ENCODE assay signal across 19 cellular contexts in the genomic region with DNA sequence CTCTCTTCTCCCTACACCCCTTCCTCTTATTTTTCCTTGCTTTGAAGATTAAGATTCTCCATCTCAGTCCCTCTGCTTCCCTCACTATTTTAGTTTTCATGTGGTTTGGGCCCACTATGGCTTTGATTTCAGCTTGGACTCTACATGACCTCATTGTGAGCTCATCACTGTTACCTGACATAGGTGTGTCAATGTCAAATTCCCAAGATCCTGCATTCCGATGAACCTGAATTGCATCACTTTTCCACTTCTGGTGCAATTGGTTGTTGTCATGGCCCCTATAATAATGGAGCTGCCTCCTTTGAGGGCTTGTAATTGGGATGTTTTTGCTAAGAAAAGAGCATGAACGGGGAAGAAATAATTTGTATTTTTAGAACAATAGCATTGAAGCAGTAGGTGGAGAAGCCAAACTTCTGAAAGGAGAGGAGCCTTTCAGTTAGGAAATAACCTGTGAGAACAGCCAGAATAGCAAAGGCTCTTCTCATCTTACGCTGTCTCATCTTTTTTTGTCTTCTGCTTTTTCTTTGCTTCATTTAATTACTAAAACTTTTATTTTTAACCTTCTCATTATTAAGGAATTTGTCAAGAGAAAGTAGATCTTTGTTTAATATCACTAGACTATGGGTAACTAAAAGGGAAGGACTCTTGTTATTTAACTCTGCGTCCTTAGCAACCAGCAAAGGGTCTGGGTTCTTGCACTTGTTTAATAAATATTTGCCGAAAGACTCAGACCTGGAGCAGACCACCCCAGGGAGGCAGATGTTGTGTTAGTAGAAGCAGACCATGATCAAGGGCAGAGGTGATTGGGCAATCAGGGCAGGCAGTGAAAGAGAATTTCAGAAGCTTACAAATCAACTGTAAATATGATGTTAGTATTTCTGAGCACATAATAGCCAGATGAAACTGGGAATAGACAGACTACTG.
A peak's percentile ranks its signal among the peaks of the same experiment; 100 is the strongest.
DNase-seq lines count a peak whose midpoint lies in the region; ATAC-seq, FAIRE-seq and TF ChIP-seq lines count a peak whose summit lies in the region.
"Had no signal": no experiment of that assay in that cellular context is flagged by ENCODE, and none has a peak within 500 bp of the region (broad histone marks: within the 10 kb centered on the region; RNA-seq: fewer than 3 reads in every experiment).

No MANE protein-coding gene starts in this region.

- no peak for TF ChIP-seq POLR2A in GM12892 (IDR thresholded peaks at IDR 0.05; ENCODE audit: low read depth, low read length)

- H3K36me3 ChIP-seq in HUES48 (ENCODE audit: control insufficient read depth, insufficient read depth, low read length) (no peaks in the 10 kb centered on the region), adipocyte (ENCODE audit: control insufficient read depth, insufficient read depth, low read length, severe bottlenecking) (no peaks in the 10 kb centered on the region), rectal smooth muscle tissue (ENCODE audit: control insufficient read depth, insufficient read depth, low read length) (no peaks in the 10 kb centered on the region)
- H3K36me3 ChIP-seq: HAP-1 had no signal

- H3K9ac ChIP-seq in HUES48 (ENCODE audit: low read depth, low read length) (no peak overlapping the region), adipocyte (ENCODE audit: low read length) (peak overlapping the region; percentile 10), rectal smooth muscle tissue (ENCODE audit: low read length) (no peak overlapping the region)

- H3K27me3 ChIP-seq in HUES48 (ENCODE audit: control insufficient read depth, insufficient read depth, low read length), result no peaks in the 10 kb centered on the region
- H3K27me3 ChIP-seq in adipocyte (replicated peaks; ENCODE audit: control insufficient read depth, insufficient read depth, low read length), result no peaks in the 10 kb centered on the region
- H3K27me3 ChIP-seq in rectal smooth muscle tissue (ENCODE audit: control insufficient read depth, insufficient read depth, low read length), result no peaks in the 10 kb centered on the region

- H3K4me1 ChIP-seq in HUES48 (ENCODE audit: control insufficient read depth, insufficient read depth, low read length) (no peaks in the 10 kb centered on the region), adipocyte (ENCODE audit: control insufficient read depth, insufficient read depth, low read length) (peaks cover 19% of the 10 kb centered on the region), rectal smooth muscle tissue (ENCODE audit: control insufficient read depth, insufficient read depth, low read length) (peaks cover 9% of the 10 kb centered on the region)
- H3K4me1 ChIP-seq: HAP-1 had no signal

- no peaks in the 10 kb centered on the region for H3K9me3 ChIP-seq in HUES48 (ENCODE audit: control insufficient read depth, insufficient read depth, low read length)
- no peaks in the 10 kb centered on the region for H3K9me3 ChIP-seq in adipocyte (ENCODE audit: control insufficient read depth, low read length)
- H3K9me3 ChIP-seq: HAP-1 had no signal

- H3K4me3 ChIP-seq in HUES48 (ENCODE audit: low read depth, low read length) (no peak overlapping the region), adipocyte (ENCODE audit: low read length) (no peak overlapping the region), rectal smooth muscle tissue (ENCODE audit: low read length) (no peak overlapping the region)
- H3K4me3 ChIP-seq: HAP-1 had no signal

- no peak for ATAC-seq in HG02981 (IDR thresholded peaks at IDR 0.05; ENCODE audit: unreplicated experiment)
- ATAC-seq in left colon, result no peak
- ATAC-seq: activated CD4-positive, alpha-beta T cell treated with anti-CD3 and anti-CD28 coated beads for 36 hours had no signal

- intact Hi-C loops in left colon (cut with DNase I, micrococcal nuclease), result no loop called here

- peak overlapping the region; percentile 59 for H3K27ac ChIP-seq in HUES48 (ENCODE audit: low read depth, low read length)
- peak overlapping the region; percentile 42 for H3K27ac ChIP-seq in rectal smooth muscle tissue (ENCODE audit: low read depth, low read length)

- DNase-seq in adipocyte (ENCODE audit: low read depth), result no peak
- DNase-seq in fibroblast of the conjunctiva (ENCODE audit: low read depth), result peak; percentile 32
- DNase-seq in left colon, result no peak
- DNase-seq in GM12892 (ENCODE audit: insufficient read length), result no peak
- no peak for DNase-seq in stimulated activated CD4-positive, alpha-beta T cell treated with anti-CD3 and anti-CD28 coated beads, Interleukin-15, amount 100 ng/mL, for 24 hours
- DNase-seq: activated CD4-positive, alpha-beta T cell treated with anti-CD3 and anti-CD28 coated beads for 36 hours; activated naive CD4-positive, alpha-beta T cell; effector CD4-positive, alpha-beta T cell; GF-D8; NK-92 treated with Interleukin-12 subunit alpha and Interleukin-12 subunit beta, amount 100 ng/mL, for 24 hours; SHP77; stimulated activated naive CD4-positive, alpha-beta T cell; T-helper 9 cell had no signal

- no peak for FAIRE-seq in GM12892 (lab: Jason Lieb, UNC)
- FAIRE-seq: D721Med, urothelium cell line had no signal
